In the genomic region with DNA sequence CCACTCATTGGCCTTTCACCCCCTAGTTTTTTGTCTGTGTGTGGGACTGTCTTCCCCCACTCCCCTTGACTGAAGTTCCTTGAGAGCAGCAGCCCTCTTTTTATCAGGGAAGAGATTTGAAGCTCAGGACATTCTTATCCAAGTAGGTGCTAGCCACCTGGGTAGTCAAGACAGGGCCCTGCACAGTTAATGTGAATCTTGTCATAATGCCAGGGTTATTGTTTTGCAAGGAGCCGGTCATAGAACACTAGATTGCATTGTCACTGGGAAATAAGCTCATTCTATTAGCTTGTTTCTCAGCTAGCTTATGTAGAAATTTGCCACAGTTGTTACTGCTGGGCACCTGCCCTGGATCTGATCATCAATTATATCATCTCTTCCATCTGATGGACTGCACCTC, we compare ENCODE assay signal across 8 cellular contexts.
DNase-seq lines count a peak whose midpoint lies in the region; ATAC-seq, FAIRE-seq and TF ChIP-seq lines count a peak whose summit lies in the region.

No MANE protein-coding gene starts in this region.

- no peak for FAIRE-seq in RCC 7860 (lab: Jason Lieb, UNC)

- no peaks in the 10 kb centered on the region for H3K36me3 ChIP-seq in brain microvascular endothelial cell (replicated peaks)

- no peak for ATAC-seq in stimulated activated naive CD8-positive, alpha-beta T cell treated with anti-CD3 and anti-CD28 coated beads, Interleukin-15, Interleukin-2, amounts not matched to agents 100 U/mL and 50 U/mL, for 24 hours
- no peak for ATAC-seq in GM19397 (IDR thresholded peaks at IDR 0.05; ENCODE audit: unreplicated experiment)

- peak overlapping the region; percentile 98 for H3K27ac Mint-ChIP-seq in stimulated activated naive CD8-positive, alpha-beta T cell treated with anti-CD3 and anti-CD28 coated beads, Interleukin-15, Interleukin-2, amounts not matched to agents 100 ng/mL and 50 ng/mL, for 24 hours

- H3K27ac ChIP-seq in brain microvascular endothelial cell = no peak overlapping the region

- H3K36me3 Mint-ChIP-seq in stimulated activated naive CD8-positive, alpha-beta T cell treated with anti-CD3 and anti-CD28 coated beads, Interleukin-15, Interleukin-2, amounts not matched to agents 100 ng/mL and 50 ng/mL, for 24 hours (ENCODE audit: low read depth) = peaks cover 14% of the 10 kb centered on the region

- H3K9me3 Mint-ChIP-seq in stimulated activated naive CD8-positive, alpha-beta T cell treated with anti-CD3 and anti-CD28 coated beads, Interleukin-15, Interleukin-2, amounts not matched to agents 100 ng/mL and 50 ng/mL, for 24 hours = no peaks in the 10 kb centered on the region

- H3K4me1 Mint-ChIP-seq in stimulated activated naive CD8-positive, alpha-beta T cell treated with anti-CD3 and anti-CD28 coated beads, Interleukin-15, Interleukin-2, amounts not matched to agents 100 ng/mL and 50 ng/mL, for 24 hours (ENCODE audit: low read depth) = peaks cover 34% of the 10 kb centered on the region

- in situ Hi-C loops in brain microvascular endothelial cell (cut with HindIII; ENCODE audit: low pct_ligation_motif_present, low sequenced_read_pairs) = no loop called here

- no peaks in the 10 kb centered on the region for H3K27me3 Mint-ChIP-seq in stimulated activated naive CD8-positive, alpha-beta T cell treated with anti-CD3 and anti-CD28 coated beads, Interleukin-15, Interleukin-2, amounts not matched to agents 100 ng/mL and 50 ng/mL, for 24 hours

- H3K4me3 ChIP-seq in brain microvascular endothelial cell (ENCODE audit: low read depth, low read length) = peak overlapping the region; percentile 56

- DNase-seq in stimulated activated naive CD8-positive, alpha-beta T cell treated with anti-CD3 and anti-CD28 coated beads, Interleukin-15, Interleukin-2, amounts not matched to agents 100 U/mL and 50 U/mL, for 24 hours = no peak
- DNase-seq in brain microvascular endothelial cell = no peak
- DNase-seq in midbrain (lab: John Stamatoyannopoulos, UW) = peak; percentile 17
- no peak for DNase-seq in RCC 7860 (ENCODE audit: low spot score)
- no peak for DNase-seq in GM10248 (ENCODE audit: extremely low spot score)
- DNase-seq in UCSD-AML1 (lab: John Stamatoyannopoulos, UW; ENCODE audit: unreplicated experiment) = no peak

- TF ChIP-seq CTCF in brain microvascular endothelial cell (IDR thresholded peaks at IDR 0.05; ENCODE audit: low read depth, low read length, missing control alignments) (no peak), GM10248 (IDR thresholded peaks at IDR 0.05; ENCODE audit: control extremely low read depth, extremely low read depth, low read depth, missing control alignments) (no peak)

- H3K4me3 Mint-ChIP-seq in stimulated activated naive CD8-positive, alpha-beta T cell treated with anti-CD3 and anti-CD28 coated beads, Interleukin-15, Interleukin-2, amounts not matched to agents 100 ng/mL and 50 ng/mL, for 24 hours = peak overlapping the region; percentile 95

- POLR2A ChIA-PET in GM10248 (lab: Yijun Ruan, JAX) = no interaction called here

- CTCF ChIA-PET in GM10248 (lab: Yijun Ruan, JAX) = interaction anchor here (1.0 to 1.3 kb wide), 3 partner anchors 13 to 33 kb away, joined by 3 to 5 read pairs (median 4); partner anchors contain the start of gene KANK1

- H3K27me3 ChIP-seq in brain microvascular endothelial cell (replicated peaks) = no peaks in the 10 kb centered on the region
